ENCODE assay signal across 8 cellular contexts in genomic region chr16:18925306-18926188, GRCh38. TPM values are rescaled to one million over a fixed set of nuclear protein-coding genes. Genes with fewer than 3 reads are reported as not detected.
A peak's percentile ranks its signal among the peaks of the same experiment; 100 is the strongest.
DNase-seq lines count a peak whose midpoint lies in the region; ATAC-seq and TF ChIP-seq lines count a peak whose summit lies in the region.
"Not testable (repeated sequence)": the region's sequence is repeated elsewhere in the genome, so short reads cannot be mapped to it uniquely, and the experiment has no call there.

No MANE protein-coding gene starts in this region.

- not testable (repeated sequence) for H3K27me3 ChIP-seq in right lobe of liver

- intact Hi-C loops in right lobe of liver (cut with DNase I), result not testable (repeated sequence)

- WGBS in right lobe of liver (ENCODE audit: insufficient coverage, low coverage, low lambda C conversion rate, missing lambda C conversion rate), result 0% methylated on average over 15 of the region's 68 CpGs

- H3K36me3 ChIP-seq in right lobe of liver, result not testable (repeated sequence)

- peak; percentile 56 for ATAC-seq in GM19397 (IDR thresholded peaks at IDR 0.05; ENCODE audit: unreplicated experiment)
- ATAC-seq in HG03175 (IDR thresholded peaks at IDR 0.05; ENCODE audit: unreplicated experiment), result peak; percentile 44
- peak; percentile 60 to 84 (median 70) for ATAC-seq in right lobe of liver

- DNase-seq in AG10803 (ENCODE audit: low read depth) (peak; percentile 22), NOMO-1 treated with DMSO at 0.1 percent for 48 hours (lab: John Stamatoyannopoulos, UW; ENCODE audit: unreplicated experiment) (peak; percentile 34), right lobe of liver (peak in 2 of 3 donors; percentile 71)
- peak; percentile 25 to 30 for DNase-seq in activated CD8-positive, alpha-beta memory T cell treated with anti-CD3 and anti-CD28 coated beads for 4 hours (ENCODE audit: low read depth in 2 of 2)
- peak; percentile 40 for DNase-seq in effector CD4-positive, alpha-beta T cell
- DNase-seq in stimulated activated CD4-positive, alpha-beta T cell treated with anti-CD3 and anti-CD28 coated beads, Interleukin-1b, Interleukin-23, amount 100 ng/mL, for 4 hours (ENCODE audit: low read depth in 2 of 2), result peak; percentile 34 to 50

- H3K4me3 ChIP-seq in AG10803 (ENCODE audit: low read length), result peak overlapping the region; percentile 72
- H3K4me3 ChIP-seq in right lobe of liver, result peak overlapping the region; percentile 63 to 74 (median 68)

- H3K4me1 ChIP-seq in right lobe of liver, result peaks cover 0 to 12% (median under 1%) of the 10 kb centered on the region in 4 donors

- TF ChIP-seq CTCF in AG10803 (conservative IDR thresholded peaks at IDR 0.05; ENCODE audit: low read length); right lobe of liver (IDR thresholded peaks at IDR 0.05): not testable (repeated sequence)

- peak overlapping the region; percentile 65 to 83 (median 66) for H3K27ac ChIP-seq in right lobe of liver

- TF ChIP-seq POLR2A in right lobe of liver (IDR thresholded peaks at IDR 0.05), result not testable (repeated sequence)

- H3K9me3 ChIP-seq in right lobe of liver, result not testable (repeated sequence)

RNA-seq across cellular contexts. Expression of gene SMG1, which starts 0.7 kb away (rescaled TPM):
- total RNA-seq in right lobe of liver, result 10 to 100 TPM; 29.6 to 45.9 (median 33.8) TPM

RNA-seq across cellular contexts. Expression of gene TMC7, which starts 58.2 kb away (rescaled TPM):
- under 1 TPM; 0.16 to 0.37 (median 0.27) TPM for total RNA-seq in right lobe of liver

Comparison
In these comparisons a context has a peak if more than half of its experiments do, and no peak if none do; other contexts are left out.
1. Peak in every context shown above with its lines: DNase-seq, ATAC-seq, H3K4me3 ChIP-seq and H3K27ac ChIP-seq.